Comparison of ENCODE assay signal across 23 cellular contexts in genomic region chr17:5033352-5034015, GRCh38. TPM values are rescaled to one million over a fixed set of nuclear protein-coding genes. Genes with fewer than 3 reads are reported as not detected.
"Had no signal": no experiment of that assay in that cellular context is flagged by ENCODE, and none has a peak within 500 bp of the region (broad histone marks: within the 10 kb centered on the region; RNA-seq: fewer than 3 reads in every experiment).

No MANE protein-coding gene starts in this region.

- H3K27me3 ChIP-seq: body of pancreas, uterus had no signal

- H3K36me3 ChIP-seq: tibial nerve, uterus had no signal

- H3K9me3 ChIP-seq: body of pancreas, psoas muscle, tibial nerve, uterus had no signal

- H3K4me1 ChIP-seq: psoas muscle, uterus had no signal

- FAIRE-seq: endometrium, kidney had no signal

- H3K4me3 Mint-ChIP-seq: activated CD8-positive, alpha-beta T cell treated with anti-CD3 and anti-CD28 coated beads, Interleukin-2, amount 10 ng/mL, durations not matched to agents 7 days and 5 days; activated naive CD4-positive, alpha-beta T cell treated with anti-CD3 and anti-CD28 coated beads for 36 hours; activated T-cell treated with anti-CD3 and anti-CD28 coated beads, Interleukin-2, amount 50 U/mL, for 24 hours; neural crest cell; stimulated activated naive CD8-positive, alpha-beta T cell treated with anti-CD3 and anti-CD28 coated beads, Interleukin-15, Interleukin-2, amounts not matched to agents 100 ng/mL and 50 ng/mL, for 24 hours; T-helper 1 cell treated with Interleukin-12 subunit alpha and Interleukin-12 subunit beta and Interleukin-4 antibody, amounts not matched to agents 30 μg/mL and 1 μg/mL, for 36 hours had no signal

- H3K4me3 ChIP-seq: body of pancreas, psoas muscle, skin epidermis, tibial nerve, uterus had no signal

- H3K9me3 Mint-ChIP-seq: activated naive CD4-positive, alpha-beta T cell treated with anti-CD3 and anti-CD28 coated beads for 36 hours; activated T-cell treated with anti-CD3 and anti-CD28 coated beads, Interleukin-2, amount 50 U/mL, for 24 hours; neural crest cell; stimulated activated naive CD8-positive, alpha-beta T cell treated with anti-CD3 and anti-CD28 coated beads, Interleukin-15, Interleukin-2, amounts not matched to agents 100 ng/mL and 50 ng/mL, for 24 hours; T-helper 1 cell treated with Interleukin-12 subunit alpha and Interleukin-12 subunit beta and Interleukin-4 antibody, amounts not matched to agents 30 μg/mL and 1 μg/mL, for 36 hours had no signal

- DNase-seq: activated CD4-positive, alpha-beta T cell treated with anti-CD3 and anti-CD28 coated beads for 4 hours; activated CD8-positive, alpha-beta T cell treated with anti-CD3 and anti-CD28 coated beads, Interleukin-2, amount 10 ng/mL, durations not matched to agents 7 days and 5 days; activated naive CD4-positive, alpha-beta T cell treated with anti-CD3 and anti-CD28 coated beads for 36 hours; activated T-cell treated with anti-CD3 and anti-CD28 coated beads, Interleukin-2, amount 50 U/mL, for 24 hours; body of pancreas; erythroblast; foreskin melanocyte; glutamatergic neuron; hypothalamus; kidney; psoas muscle; uterus had no signal

- ATAC-seq: activated CD8-positive, alpha-beta T cell treated with anti-CD3 and anti-CD28 coated beads, Interleukin-2, amount 10 ng/mL, durations not matched to agents 7 days and 5 days; body of pancreas; left lobe of liver had no signal

- H3K27ac ChIP-seq: body of pancreas, psoas muscle, tibial nerve, uterus had no signal

- H3K27ac Mint-ChIP-seq: activated naive CD4-positive, alpha-beta T cell treated with anti-CD3 and anti-CD28 coated beads for 36 hours; activated T-cell treated with anti-CD3 and anti-CD28 coated beads, Interleukin-2, amount 50 U/mL, for 24 hours; stimulated activated naive CD8-positive, alpha-beta T cell treated with anti-CD3 and anti-CD28 coated beads, Interleukin-15, Interleukin-2, amounts not matched to agents 100 ng/mL and 50 ng/mL, for 24 hours; T-helper 1 cell treated with Interleukin-12 subunit alpha and Interleukin-12 subunit beta and Interleukin-4 antibody, amounts not matched to agents 30 μg/mL and 1 μg/mL, for 36 hours had no signal

RNA-seq across cellular contexts. Expression of gene SLC52A1, which starts 1.7 kb away (rescaled TPM):
- total RNA-seq: body of pancreas, cardiac septum, myocyte, neural crest cell, osteocyte, psoas muscle, right cardiac atrium, tibial nerve had no signal
- polyA plus RNA-seq: right cardiac atrium had no signal
